ENCODE assay signal across 1 cellular context in genomic region chr6:34248727-34249468, GRCh38.
TF ChIP-seq lines count a peak whose summit lies in the region.

Gene SMIM29, minus strand, starts transcription at chr6:34249006. Its CDS starts 1,215 bp downstream, at chr6:34247791.

TF ChIP-seq in H1, 55 proteins besides CTCF, POLR2A, EP300 and RAD21 (continued from another document):
- TF ChIP-seq E2F6 (IDR thresholded peaks at IDR 0.05) (no peak), KDM4A (IDR thresholded peaks at IDR 0.05; ENCODE audit: low read depth, low read length, severe bottlenecking) (peak; percentile 71), CEBPB (IDR thresholded peaks at IDR 0.05; ENCODE audit: low read depth, low read length) (no peak), BRCA1 (IDR thresholded peaks at IDR 0.05; ENCODE audit: low read depth, low read length) (no peak), POU5F1 (IDR thresholded peaks at IDR 0.05; ENCODE audit: low read depth, low read length) (no peak), TCF12 (IDR thresholded peaks at IDR 0.05; ENCODE audit: low read depth, low read length) (no peak), NRF1 (IDR thresholded peaks at IDR 0.05; ENCODE audit: low read depth, low read length) (no peak), ATF2 (IDR thresholded peaks at IDR 0.05; ENCODE audit: low read length) (no peak), SRF (IDR thresholded peaks at IDR 0.05; ENCODE audit: low read depth, low read length) (no peak), RNF2 (IDR thresholded peaks at IDR 0.05; ENCODE audit: borderline replicate concordance, low read depth, low read length, missing control alignments, poor library complexity, severe bottlenecking) (no peak), CREB1 (IDR thresholded peaks at IDR 0.05) (peak; percentile 70), RBBP5 (IDR thresholded peaks at IDR 0.05; ENCODE audit: borderline replicate concordance, low read depth, low read length) (peak; percentile 33; the same call in 1 of the 2 replicates), SP1 (IDR thresholded peaks at IDR 0.05; ENCODE audit: low read depth, low read length) (no peak), CHD1 (IDR thresholded peaks at IDR 0.05; ENCODE audit: low read depth, low read length) (no peak), SAP30 (IDR thresholded peaks at IDR 0.05; ENCODE audit: insufficient read depth, insufficient replicate concordance, low read length) (peak; percentile 1), TAF7 (optimal IDR thresholded peaks at IDR 0.05; ENCODE audit: borderline replicate concordance, low read depth, low read length) (no peak), TEAD4 (IDR thresholded peaks at IDR 0.05; ENCODE audit: low read depth, low read length) (no peak), PHF8 (conservative IDR thresholded peaks at IDR 0.05; ENCODE audit: low read depth, low read length) (peak; percentile 20), CHD2 (IDR thresholded peaks at IDR 0.05; ENCODE audit: low read length) (no peak), RXRA (IDR thresholded peaks at IDR 0.05; ENCODE audit: insufficient read depth, low read depth, low read length) (no peak), EGR1 (IDR thresholded peaks at IDR 0.05; ENCODE audit: borderline replicate concordance, low read depth, low read length) (no peak; the same call in 1 of the 2 replicates), BCL11A (IDR thresholded peaks at IDR 0.05; ENCODE audit: low read depth in 2 of 2, low read length in 2 of 2) (no peak), SIRT6 (IDR thresholded peaks at IDR 0.05; ENCODE audit: low read length) (no peak), HDAC2 (IDR thresholded peaks at IDR 0.05; ENCODE audit: borderline replicate concordance in 1 of 2, low read depth in 2 of 2, low read length in 2 of 2) (no peak; a peak in 1 of 4 replicates), ASH2L (IDR thresholded peaks at IDR 0.05; ENCODE audit: low read length) (peak; percentile 46), GABPA (IDR thresholded peaks at IDR 0.05; ENCODE audit: borderline replicate concordance, insufficient read depth, low read length) (no peak), CBX8 (IDR thresholded peaks at IDR 0.05; ENCODE audit: borderline replicate concordance, low read depth, low read length) (no peak), MAX (IDR thresholded peaks at IDR 0.05) (peak; percentile 44; the same call in 1 of the 2 replicates), POLR2AphosphoS5 (IDR thresholded peaks at IDR 0.05; ENCODE audit: low read depth, low read length) (no peak), ATF3 (IDR thresholded peaks at IDR 0.05; ENCODE audit: insufficient read depth, low read depth, low read length) (no peak), HDAC6 (IDR thresholded peaks at IDR 0.05; ENCODE audit: low read depth, low read length) (no peak), MAFK (IDR thresholded peaks at IDR 0.05; ENCODE audit: low read depth, low read length) (no peak), SIX5 (IDR thresholded peaks at IDR 0.05; ENCODE audit: low read depth, low read length) (no peak), ZNF274 (IDR thresholded peaks at IDR 0.05; ENCODE audit: borderline replicate concordance, extremely low read depth, low read length) (no peak), KDM5A (IDR thresholded peaks at IDR 0.05; ENCODE audit: low read length) (no peak), YY1 (IDR thresholded peaks at IDR 0.05; ENCODE audit: low read depth, low read length) (no peak), GTF2F1 (IDR thresholded peaks at IDR 0.05; ENCODE audit: borderline replicate concordance, low read depth, low read length) (no peak), SP2 (IDR thresholded peaks at IDR 0.05; ENCODE audit: low read length) (no peak), EZH2 (IDR thresholded peaks at IDR 0.05; ENCODE audit: low read depth, low read length, severe bottlenecking) (no peak), JUN (IDR thresholded peaks at IDR 0.05; ENCODE audit: low read depth, low read length) (no peak), SUZ12 (IDR thresholded peaks at IDR 0.05; ENCODE audit: low read length) (no peak), KDM1A (IDR thresholded peaks at IDR 0.05; ENCODE audit: borderline replicate concordance, low read length) (no peak), RFX5 (IDR thresholded peaks at IDR 0.05; ENCODE audit: borderline replicate concordance, low read depth, low read length) (0 out of 2 replicates have a peak, but pooled peaks have one; percentile 5), JUND (IDR thresholded peaks at IDR 0.05; ENCODE audit: low read length) (0 out of 2 replicates have a peak, but pooled peaks have one; percentile 22), TBP (IDR thresholded peaks at IDR 0.05; ENCODE audit: low read depth, low read length) (no peak), CTBP2 (IDR thresholded peaks at IDR 0.05; ENCODE audit: borderline replicate concordance, insufficient read depth, insufficient read length, low read length) (no peak), SIN3A (conservative IDR thresholded peaks at IDR 0.05 in 1 of 2, IDR thresholded peaks at IDR 0.05 in 1 of 2; ENCODE audit: low read depth in 1 of 2, low read length in 2 of 2) (peak; percentile 51 to 65; a peak in 2 of 4 replicates), FOSL1 (IDR thresholded peaks at IDR 0.05; ENCODE audit: insufficient read depth, low read depth, low read length) (no peak)
- TF ChIP-seq, protein P1, sequence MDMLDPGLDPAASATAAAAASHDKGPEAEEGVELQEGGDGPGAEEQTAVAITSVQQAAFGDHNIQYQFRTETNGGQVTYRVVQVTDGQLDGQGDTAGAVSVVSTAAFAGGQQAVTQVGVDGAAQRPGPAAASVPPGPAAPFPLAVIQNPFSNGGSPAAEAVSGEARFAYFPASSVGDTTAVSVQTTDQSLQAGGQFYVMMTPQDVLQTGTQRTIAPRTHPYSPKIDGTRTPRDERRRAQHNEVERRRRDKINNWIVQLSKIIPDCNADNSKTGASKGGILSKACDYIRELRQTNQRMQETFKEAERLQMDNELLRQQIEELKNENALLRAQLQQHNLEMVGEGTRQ (IDR thresholded peaks at IDR 0.05; ENCODE audit: low read length), result peak; percentile 23; the same call in 1 of the 2 replicates
- TF ChIP-seq, protein P2, sequence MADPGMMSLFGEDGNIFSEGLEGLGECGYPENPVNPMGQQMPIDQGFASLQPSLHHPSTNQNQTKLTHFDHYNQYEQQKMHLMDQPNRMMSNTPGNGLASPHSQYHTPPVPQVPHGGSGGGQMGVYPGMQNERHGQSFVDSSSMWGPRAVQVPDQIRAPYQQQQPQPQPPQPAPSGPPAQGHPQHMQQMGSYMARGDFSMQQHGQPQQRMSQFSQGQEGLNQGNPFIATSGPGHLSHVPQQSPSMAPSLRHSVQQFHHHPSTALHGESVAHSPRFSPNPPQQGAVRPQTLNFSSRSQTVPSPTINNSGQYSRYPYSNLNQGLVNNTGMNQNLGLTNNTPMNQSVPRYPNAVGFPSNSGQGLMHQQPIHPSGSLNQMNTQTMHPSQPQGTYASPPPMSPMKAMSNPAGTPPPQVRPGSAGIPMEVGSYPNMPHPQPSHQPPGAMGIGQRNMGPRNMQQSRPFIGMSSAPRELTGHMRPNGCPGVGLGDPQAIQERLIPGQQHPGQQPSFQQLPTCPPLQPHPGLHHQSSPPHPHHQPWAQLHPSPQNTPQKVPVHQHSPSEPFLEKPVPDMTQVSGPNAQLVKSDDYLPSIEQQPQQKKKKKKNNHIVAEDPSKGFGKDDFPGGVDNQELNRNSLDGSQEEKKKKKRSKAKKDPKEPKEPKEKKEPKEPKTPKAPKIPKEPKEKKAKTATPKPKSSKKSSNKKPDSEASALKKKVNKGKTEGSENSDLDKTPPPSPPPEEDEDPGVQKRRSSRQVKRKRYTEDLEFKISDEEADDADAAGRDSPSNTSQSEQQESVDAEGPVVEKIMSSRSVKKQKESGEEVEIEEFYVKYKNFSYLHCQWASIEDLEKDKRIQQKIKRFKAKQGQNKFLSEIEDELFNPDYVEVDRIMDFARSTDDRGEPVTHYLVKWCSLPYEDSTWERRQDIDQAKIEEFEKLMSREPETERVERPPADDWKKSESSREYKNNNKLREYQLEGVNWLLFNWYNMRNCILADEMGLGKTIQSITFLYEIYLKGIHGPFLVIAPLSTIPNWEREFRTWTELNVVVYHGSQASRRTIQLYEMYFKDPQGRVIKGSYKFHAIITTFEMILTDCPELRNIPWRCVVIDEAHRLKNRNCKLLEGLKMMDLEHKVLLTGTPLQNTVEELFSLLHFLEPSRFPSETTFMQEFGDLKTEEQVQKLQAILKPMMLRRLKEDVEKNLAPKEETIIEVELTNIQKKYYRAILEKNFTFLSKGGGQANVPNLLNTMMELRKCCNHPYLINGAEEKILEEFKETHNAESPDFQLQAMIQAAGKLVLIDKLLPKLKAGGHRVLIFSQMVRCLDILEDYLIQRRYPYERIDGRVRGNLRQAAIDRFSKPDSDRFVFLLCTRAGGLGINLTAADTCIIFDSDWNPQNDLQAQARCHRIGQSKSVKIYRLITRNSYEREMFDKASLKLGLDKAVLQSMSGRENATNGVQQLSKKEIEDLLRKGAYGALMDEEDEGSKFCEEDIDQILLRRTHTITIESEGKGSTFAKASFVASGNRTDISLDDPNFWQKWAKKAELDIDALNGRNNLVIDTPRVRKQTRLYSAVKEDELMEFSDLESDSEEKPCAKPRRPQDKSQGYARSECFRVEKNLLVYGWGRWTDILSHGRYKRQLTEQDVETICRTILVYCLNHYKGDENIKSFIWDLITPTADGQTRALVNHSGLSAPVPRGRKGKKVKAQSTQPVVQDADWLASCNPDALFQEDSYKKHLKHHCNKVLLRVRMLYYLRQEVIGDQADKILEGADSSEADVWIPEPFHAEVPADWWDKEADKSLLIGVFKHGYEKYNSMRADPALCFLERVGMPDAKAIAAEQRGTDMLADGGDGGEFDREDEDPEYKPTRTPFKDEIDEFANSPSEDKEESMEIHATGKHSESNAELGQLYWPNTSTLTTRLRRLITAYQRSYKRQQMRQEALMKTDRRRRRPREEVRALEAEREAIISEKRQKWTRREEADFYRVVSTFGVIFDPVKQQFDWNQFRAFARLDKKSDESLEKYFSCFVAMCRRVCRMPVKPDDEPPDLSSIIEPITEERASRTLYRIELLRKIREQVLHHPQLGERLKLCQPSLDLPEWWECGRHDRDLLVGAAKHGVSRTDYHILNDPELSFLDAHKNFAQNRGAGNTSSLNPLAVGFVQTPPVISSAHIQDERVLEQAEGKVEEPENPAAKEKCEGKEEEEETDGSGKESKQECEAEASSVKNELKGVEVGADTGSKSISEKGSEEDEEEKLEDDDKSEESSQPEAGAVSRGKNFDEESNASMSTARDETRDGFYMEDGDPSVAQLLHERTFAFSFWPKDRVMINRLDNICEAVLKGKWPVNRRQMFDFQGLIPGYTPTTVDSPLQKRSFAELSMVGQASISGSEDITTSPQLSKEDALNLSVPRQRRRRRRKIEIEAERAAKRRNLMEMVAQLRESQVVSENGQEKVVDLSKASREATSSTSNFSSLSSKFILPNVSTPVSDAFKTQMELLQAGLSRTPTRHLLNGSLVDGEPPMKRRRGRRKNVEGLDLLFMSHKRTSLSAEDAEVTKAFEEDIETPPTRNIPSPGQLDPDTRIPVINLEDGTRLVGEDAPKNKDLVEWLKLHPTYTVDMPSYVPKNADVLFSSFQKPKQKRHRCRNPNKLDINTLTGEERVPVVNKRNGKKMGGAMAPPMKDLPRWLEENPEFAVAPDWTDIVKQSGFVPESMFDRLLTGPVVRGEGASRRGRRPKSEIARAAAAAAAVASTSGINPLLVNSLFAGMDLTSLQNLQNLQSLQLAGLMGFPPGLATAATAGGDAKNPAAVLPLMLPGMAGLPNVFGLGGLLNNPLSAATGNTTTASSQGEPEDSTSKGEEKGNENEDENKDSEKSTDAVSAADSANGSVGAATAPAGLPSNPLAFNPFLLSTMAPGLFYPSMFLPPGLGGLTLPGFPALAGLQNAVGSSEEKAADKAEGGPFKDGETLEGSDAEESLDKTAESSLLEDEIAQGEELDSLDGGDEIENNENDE (IDR thresholded peaks at IDR 0.05; ENCODE audit: insufficient replicate concordance, low read length), result no peak
